Comparison of ENCODE assay signal across 21 cellular contexts in genomic region chr7:35700327-35700726, GRCh38.
"Had no signal": no experiment of that assay in that cellular context is flagged by ENCODE, and none has a peak within 500 bp of the region (broad histone marks: within the 10 kb centered on the region; RNA-seq: fewer than 3 reads in every experiment).

No MANE protein-coding gene starts in this region.

- H3K79me2 ChIP-seq: parathyroid adenoma had no signal

- H3K27ac ChIP-seq: colonic mucosa, gastrocnemius medialis, neutrophil, parathyroid adenoma, right lobe of liver, thyroid gland, VCaP had no signal

- H3K4me3 ChIP-seq: colonic mucosa, gastrocnemius medialis, lung, right lobe of liver, smooth muscle cell, thyroid gland had no signal

- H3K36me3 ChIP-seq: colonic mucosa, gastrocnemius medialis, neutrophil, right lobe of liver, thyroid gland had no signal

- H3K27me3 Mint-ChIP-seq: activated naive CD4-positive, alpha-beta T cell treated with anti-CD3 and anti-CD28 coated beads, Interleukin-2, amount 50 U/mL, for 24 hours; natural killer cell treated with Interleukin-12 subunit alpha and Interleukin-12 subunit beta and Interleukin-15 and Interleukin-18, amount 100 ng/mL, for 72 hours had no signal

- H3K4me3 Mint-ChIP-seq: activated naive CD4-positive, alpha-beta T cell treated with anti-CD3 and anti-CD28 coated beads, Interleukin-2, amount 50 U/mL, for 24 hours; endodermal cell; mesothelial cell of epicardium; natural killer cell treated with Interleukin-12 subunit alpha and Interleukin-12 subunit beta and Interleukin-15 and Interleukin-18, amount 100 ng/mL, for 72 hours had no signal

- H3K36me3 Mint-ChIP-seq: natural killer cell treated with Interleukin-12 subunit alpha and Interleukin-12 subunit beta and Interleukin-15 and Interleukin-18, amount 100 ng/mL, for 72 hours had no signal

- H2AFZ ChIP-seq: parathyroid adenoma had no signal

- H3K4me1 ChIP-seq: colonic mucosa, parathyroid adenoma had no signal

- DNase-seq: activated CD4-positive, alpha-beta T cell treated with anti-CD3 and anti-CD28 coated beads for 4 hours; activated effector memory CD4-positive, alpha-beta T cell treated with anti-CD3 and anti-CD28 coated beads, Interleukin-2, amount 50 U/mL, for 16 hours; caudate nucleus; colonic mucosa; endodermal cell; gastrocnemius medialis; head of caudate nucleus; right lobe of liver; stimulated activated CD4-positive, alpha-beta T cell treated with anti-CD3 and anti-CD28 coated beads, Interleukin-4, amount 100 ng/mL, for 1 hour; SW 1271; thyroid gland had no signal

- H3K9ac ChIP-seq: parathyroid adenoma had no signal

- H3K4me2 ChIP-seq: smooth muscle cell had no signal

- H3K27ac Mint-ChIP-seq: activated naive CD4-positive, alpha-beta T cell treated with anti-CD3 and anti-CD28 coated beads, Interleukin-2, amount 50 U/mL, for 24 hours; brain; endodermal cell; mesothelial cell of epicardium had no signal

- ATAC-seq: gastrocnemius medialis, left lobe of liver, right lobe of liver had no signal

- H3K9me3 Mint-ChIP-seq: activated naive CD4-positive, alpha-beta T cell treated with anti-CD3 and anti-CD28 coated beads, Interleukin-2, amount 50 U/mL, for 24 hours; endodermal cell; natural killer cell treated with Interleukin-12 subunit alpha and Interleukin-12 subunit beta and Interleukin-15 and Interleukin-18, amount 100 ng/mL, for 72 hours had no signal

- H3K27me3 ChIP-seq: colonic mucosa, gastrocnemius medialis, neutrophil, right lobe of liver, thyroid gland had no signal
